Comparison of ENCODE assay signal across 17 cellular contexts in genomic region chr20:49880724-49881445, GRCh38.
"Had no signal": no experiment of that assay in that cellular context is flagged by ENCODE, and none has a peak within 500 bp of the region (broad histone marks: within the 10 kb centered on the region; RNA-seq: fewer than 3 reads in every experiment).

No MANE protein-coding gene starts in this region.

- H3K27me3 ChIP-seq: adrenal gland, brain microvascular endothelial cell, heart right ventricle, left lung, ovary, testis had no signal

- H3K4me3 ChIP-seq: adrenal gland, heart right ventricle, left lung, ovary, testis had no signal

- H3K4me1 Mint-ChIP-seq: activated CD4-positive, alpha-beta T cell treated with anti-CD3 and anti-CD28 coated beads, Interleukin-2, amount 10 ng/mL, durations not matched to agents 7 days and 5 days; T-cell had no signal

- H3K36me3 ChIP-seq: ovary had no signal

- H3K27ac ChIP-seq: adrenal gland, brain microvascular endothelial cell, left lung, ovary, testis had no signal

- ATAC-seq: left lung; stimulated activated naive CD8-positive, alpha-beta T cell treated with anti-CD3 and anti-CD28 coated beads, Interleukin-15, Interleukin-2, amounts not matched to agents 100 U/mL and 50 U/mL, for 24 hours; T-cell had no signal

- H3K4me1 ChIP-seq: left lung had no signal

- FAIRE-seq: endothelial cell of umbilical vein, frontal cortex, urothelium cell line had no signal

- H3K27me3 Mint-ChIP-seq: activated CD4-positive, alpha-beta T cell treated with anti-CD3 and anti-CD28 coated beads, Interleukin-2, amount 10 ng/mL, durations not matched to agents 7 days and 5 days; T-cell had no signal

- H3K4me3 Mint-ChIP-seq: activated CD4-positive, alpha-beta T cell treated with anti-CD3 and anti-CD28 coated beads, Interleukin-2, amount 10 ng/mL, durations not matched to agents 7 days and 5 days; nephron progenitor cell; T-cell had no signal

- DNase-seq: activated CD4-positive, alpha-beta T cell treated with anti-CD3 and anti-CD28 coated beads, Interleukin-2, amount 10 ng/mL, durations not matched to agents 7 days and 5 days; activated naive CD4-positive, alpha-beta T cell; heart right ventricle; islet precursor cell; left lung; mesendoderm; nephron progenitor cell; ovary; stimulated activated CD4-positive, alpha-beta T cell treated with anti-CD3 and anti-CD28 coated beads, Interleukin-2, amount 100 ng/mL, for 48 hours; stimulated activated naive CD8-positive, alpha-beta T cell treated with anti-CD3 and anti-CD28 coated beads, Interleukin-15, Interleukin-2, amounts not matched to agents 100 U/mL and 50 U/mL, for 24 hours; T-cell; testis had no signal

- H3K9me3 ChIP-seq: adrenal gland, heart right ventricle, left lung, ovary, testis had no signal

- H3K9me3 Mint-ChIP-seq: activated CD4-positive, alpha-beta T cell treated with anti-CD3 and anti-CD28 coated beads, Interleukin-2, amount 10 ng/mL, durations not matched to agents 7 days and 5 days; nephron progenitor cell; T-cell had no signal

- H3K27ac Mint-ChIP-seq: activated CD4-positive, alpha-beta T cell treated with anti-CD3 and anti-CD28 coated beads, Interleukin-2, amount 10 ng/mL, durations not matched to agents 7 days and 5 days; nephron progenitor cell; T-cell had no signal
